In genomic region chr5:32100903-32101302, GRCh38 we compare ENCODE assay signal across 20 cellular contexts.
DNase-seq lines count a peak whose midpoint lies in the region; ATAC-seq and TF ChIP-seq lines count a peak whose summit lies in the region.
"Had no signal": no experiment of that assay in that cellular context is flagged by ENCODE, and none has a peak within 500 bp of the region (broad histone marks: within the 10 kb centered on the region; RNA-seq: fewer than 3 reads in every experiment).

No MANE protein-coding gene starts in this region.

- CTCF ChIA-PET in activated naive CD4-positive, alpha-beta T cell treated with anti-CD3 and anti-CD28 coated beads, Interleukin-2, amount 10 ng/mL, durations not matched to agents 7 days and 5 days (lab: Charles Lee), result no interaction called here

- peaks cover 6% of the 10 kb centered on the region for H3K36me3 Mint-ChIP-seq in activated naive CD4-positive, alpha-beta T cell treated with anti-CD3 and anti-CD28 coated beads, Interleukin-2, amount 50 U/mL, for 24 hours
- peaks cover 25% of the 10 kb centered on the region for H3K36me3 Mint-ChIP-seq in activated naive CD4-positive, alpha-beta T cell treated with anti-CD3 and anti-CD28 coated beads, Interleukin-2, amount 10 ng/mL, durations not matched to agents 7 days and 5 days
- H3K36me3 Mint-ChIP-seq in endothelial cell (ENCODE audit: low read depth, unreplicated experiment), result peaks cover 66% of the 10 kb centered on the region

- H3K36me3 ChIP-seq in mesodermal cell (ENCODE audit: control insufficient read depth, insufficient read depth, low read length) (peaks cover 89% of the 10 kb centered on the region), MG63 (peaks cover 50% of the 10 kb centered on the region)

- no peak for DNase-seq in activated naive CD4-positive, alpha-beta T cell treated with anti-CD3 and anti-CD28 coated beads, Interleukin-2, amount 10 ng/mL, durations not matched to agents 7 days and 5 days
- DNase-seq in endothelial cell (ENCODE audit: low spot score) (no peak), MG63 (no peak)
- DNase-seq in activated CD4-positive, CD25-positive, alpha-beta regulatory T cell (lab: John Stamatoyannopoulos, UW), result no peak
- DNase-seq: Caco-2; CD4-positive, alpha-beta T cell; EL; HCEC 1CT; NCI-H1092 treated with DMSO at 0.1 percent for 48 hours; NCI-H146; NCI-H2029 treated with DMSO at 0.1 percent for 48 hours; NCI-H774; PC-9 had no signal

- no peak overlapping the region for H3K4me3 Mint-ChIP-seq in activated naive CD4-positive, alpha-beta T cell treated with anti-CD3 and anti-CD28 coated beads, Interleukin-2, amount 50 U/mL, for 24 hours
- no peak overlapping the region for H3K4me3 Mint-ChIP-seq in activated naive CD4-positive, alpha-beta T cell treated with anti-CD3 and anti-CD28 coated beads, Interleukin-2, amount 10 ng/mL, durations not matched to agents 7 days and 5 days
- H3K4me3 Mint-ChIP-seq in endothelial cell (ENCODE audit: unreplicated experiment), result peak overlapping the region; percentile 24
- H3K4me3 Mint-ChIP-seq: CD4-positive, alpha-beta T cell; GM23338 had no signal

- H3K27me3 Mint-ChIP-seq in activated naive CD4-positive, alpha-beta T cell treated with anti-CD3 and anti-CD28 coated beads, Interleukin-2, amount 50 U/mL, for 24 hours, result no peaks in the 10 kb centered on the region
- no peaks in the 10 kb centered on the region for H3K27me3 Mint-ChIP-seq in activated naive CD4-positive, alpha-beta T cell treated with anti-CD3 and anti-CD28 coated beads, Interleukin-2, amount 10 ng/mL, durations not matched to agents 7 days and 5 days
- H3K27me3 Mint-ChIP-seq in endothelial cell (ENCODE audit: unreplicated experiment), result peaks cover 26% of the 10 kb centered on the region
- H3K27me3 Mint-ChIP-seq: CD4-positive, alpha-beta T cell had no signal

- ATAC-seq in HG02588 (IDR thresholded peaks at IDR 0.05; ENCODE audit: unreplicated experiment), result no peak
- ATAC-seq: GM12878, GM23338 had no signal

- H3K4me1 Mint-ChIP-seq in activated naive CD4-positive, alpha-beta T cell treated with anti-CD3 and anti-CD28 coated beads, Interleukin-2, amount 50 U/mL, for 24 hours, result no peaks in the 10 kb centered on the region
- H3K4me1 Mint-ChIP-seq in activated naive CD4-positive, alpha-beta T cell treated with anti-CD3 and anti-CD28 coated beads, Interleukin-2, amount 10 ng/mL, durations not matched to agents 7 days and 5 days, result no peaks in the 10 kb centered on the region
- H3K4me1 Mint-ChIP-seq in endothelial cell (ENCODE audit: unreplicated experiment), result peaks cover 54% of the 10 kb centered on the region
- H3K4me1 Mint-ChIP-seq: GM23338 had no signal

- peak overlapping the region; percentile 18 for H3K27ac Mint-ChIP-seq in activated naive CD4-positive, alpha-beta T cell treated with anti-CD3 and anti-CD28 coated beads, Interleukin-2, amount 50 U/mL, for 24 hours
- no peak overlapping the region for H3K27ac Mint-ChIP-seq in activated naive CD4-positive, alpha-beta T cell treated with anti-CD3 and anti-CD28 coated beads, Interleukin-2, amount 10 ng/mL, durations not matched to agents 7 days and 5 days
- peak overlapping the region; percentile 99 for H3K27ac Mint-ChIP-seq in endothelial cell (ENCODE audit: unreplicated experiment)
- H3K27ac Mint-ChIP-seq: CD4-positive, alpha-beta T cell; GM23338 had no signal

- H3K9me3 Mint-ChIP-seq in activated naive CD4-positive, alpha-beta T cell treated with anti-CD3 and anti-CD28 coated beads, Interleukin-2, amount 50 U/mL, for 24 hours, result no peaks in the 10 kb centered on the region
- H3K9me3 Mint-ChIP-seq in activated naive CD4-positive, alpha-beta T cell treated with anti-CD3 and anti-CD28 coated beads, Interleukin-2, amount 10 ng/mL, durations not matched to agents 7 days and 5 days, result no peaks in the 10 kb centered on the region
- no peaks in the 10 kb centered on the region for H3K9me3 Mint-ChIP-seq in endothelial cell (ENCODE audit: unreplicated experiment)
- H3K9me3 Mint-ChIP-seq: CD4-positive, alpha-beta T cell; GM23338 had no signal

- no peaks in the 10 kb centered on the region for H3K27me3 ChIP-seq in MG63

- peaks cover 14% of the 10 kb centered on the region for H3K4me1 ChIP-seq in mesodermal cell (ENCODE audit: control insufficient read depth, insufficient read depth, low read length, poor library complexity, severe bottlenecking)
- H3K4me1 ChIP-seq: Caco-2 had no signal

- H3K4me3 ChIP-seq in mesodermal cell (ENCODE audit: extremely low read depth, insufficient read depth, low read length, poor library complexity, severe bottlenecking) (no peak overlapping the region), MG63 (no peak overlapping the region)
- H3K4me3 ChIP-seq: GM12878, GM23338, PC-9 had no signal

- H3K9me3 ChIP-seq in mesodermal cell (ENCODE audit: control insufficient read depth, low read length) (no peaks in the 10 kb centered on the region), MG63 (no peaks in the 10 kb centered on the region)
- H3K9me3 ChIP-seq: Caco-2 had no signal

- H3K27ac ChIP-seq in mesodermal cell (ENCODE audit: low read depth, low read length, severe bottlenecking) (peak overlapping the region; percentile 80), temporal lobe (ENCODE audit: low read depth, low read length) (peak overlapping the region; percentile 63)
- H3K27ac ChIP-seq: PC-9, RWPE1 had no signal

- no peak for TF ChIP-seq CTCF in endothelial cell (IDR thresholded peaks at IDR 0.05; ENCODE audit: unreplicated experiment)

- 94 to 97% methylated on average over 5 to 6 of the region's 7 CpGs for WGBS in mesodermal cell (ENCODE audit: insufficient coverage in 2 of 2), 2 experiments
